Comparison of ENCODE assay signal across 7 cellular contexts in the genomic region with DNA sequence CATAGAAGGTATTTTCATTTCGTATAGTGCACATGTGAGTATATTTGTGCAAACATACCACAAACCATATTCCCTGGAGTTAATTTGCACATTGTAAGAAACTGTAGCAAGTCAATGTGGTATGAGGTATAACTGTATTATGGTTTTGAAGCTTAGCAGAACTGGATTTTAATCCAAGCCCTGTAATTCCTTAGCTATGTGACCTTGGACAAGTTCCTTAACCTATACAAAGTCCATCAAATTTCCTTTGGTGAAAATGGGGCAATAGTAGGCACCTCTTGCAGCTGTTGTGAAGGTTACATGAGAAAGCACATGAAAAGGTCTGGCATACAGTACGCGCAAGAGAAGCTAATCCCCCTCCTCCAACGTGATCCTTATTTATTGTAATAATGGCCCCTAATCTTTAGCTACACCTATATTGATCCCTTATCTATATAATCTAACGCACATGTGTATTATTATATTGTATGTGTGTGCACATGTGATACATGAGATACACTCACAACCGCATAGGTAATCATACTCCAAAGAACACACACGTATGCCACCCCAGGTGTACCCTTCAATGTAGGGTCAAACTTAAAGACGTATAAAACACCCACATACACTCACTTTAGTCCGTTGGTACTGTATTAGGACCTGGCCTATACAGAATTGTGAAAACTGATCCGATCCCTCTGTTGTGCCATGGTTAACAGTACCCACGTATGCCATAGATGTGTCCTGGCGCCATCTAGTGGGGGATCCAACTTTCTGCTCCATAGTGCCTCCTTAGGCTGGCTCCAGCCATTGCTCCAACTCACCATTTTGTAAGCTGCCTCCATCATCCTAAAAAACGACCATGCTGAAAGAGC.
DNase-seq lines count a peak whose midpoint lies in the region; ATAC-seq and TF ChIP-seq lines count a peak whose summit lies in the region.

No MANE protein-coding gene starts in this region.

- H3K27me3 ChIP-seq in adrenal gland (no peaks in the 10 kb centered on the region), right cardiac atrium (ENCODE audit: control insufficient read depth, insufficient read depth) (no peaks in the 10 kb centered on the region)

- intact Hi-C loops in adrenal gland (cut with DNase I) (loop anchor here in 1 of 2 donors (10.0 kb wide), 2 partner anchors 538 to 1588 kb away; no protein-coding TSS in a partner anchor), right cardiac atrium (cut with DNase I) (loop anchor here in 1 of 4 donors (10.0 kb wide), 2 partner anchors 308 to 518 kb away; no protein-coding TSS in a partner anchor), sciatic nerve (cut with DNase I) (no loop called here)

- 55 to 60% (median 57%) methylated on average over 13 of the region's 13 CpGs for WGBS in adrenal gland, 4 donors
- WGBS in right cardiac atrium, result 58% methylated on average over 13 of the region's 13 CpGs

- no peak overlapping the region for H3K27ac ChIP-seq in adrenal gland
- no peak overlapping the region for H3K27ac ChIP-seq in right cardiac atrium (ENCODE audit: low read length)

- peak; percentile 98 for ATAC-seq in GM18508 (IDR thresholded peaks at IDR 0.05; ENCODE audit: insufficient read depth, unreplicated experiment)
- peak; percentile 98 for ATAC-seq in HG02884 (IDR thresholded peaks at IDR 0.05; ENCODE audit: unreplicated experiment)
- ATAC-seq in right cardiac atrium, result peak; percentile 96 to 97
- peak; percentile 96 for ATAC-seq in sciatic nerve

- peak; percentile 78 to 97 (median 87) for TF ChIP-seq CTCF in adrenal gland (IDR thresholded peaks at IDR 0.05)

- peak; percentile 74 for DNase-seq in NCI-H1436 (lab: John Stamatoyannopoulos, UW)
- peak; percentile 45 for DNase-seq in SW480 (ENCODE audit: low spot score)
- DNase-seq in adrenal gland, result peak; percentile 71 to 94 (median 82)
- DNase-seq in right cardiac atrium, result peak; percentile 84 to 92 (median 84)
- DNase-seq in sciatic nerve (ENCODE audit: low spot score), result peak; percentile 89

- H3K4me1 ChIP-seq in adrenal gland (replicated peaks in 1 of 2) (no peaks in the 10 kb centered on the region), right cardiac atrium (ENCODE audit: control insufficient read depth, insufficient read depth, low read length) (no peaks in the 10 kb centered on the region)

- H3K9me3 ChIP-seq in adrenal gland (replicated peaks in 1 of 3) (no peaks in the 10 kb centered on the region), right cardiac atrium (ENCODE audit: control insufficient read depth, low read length) (no peaks in the 10 kb centered on the region)

- H3K36me3 ChIP-seq in adrenal gland (replicated peaks in 1 of 2), result no peaks in the 10 kb centered on the region

- H3K4me3 ChIP-seq in adrenal gland (no peak overlapping the region), right cardiac atrium (ENCODE audit: low read length) (no peak overlapping the region)

- TF ChIP-seq POLR2A in adrenal gland (IDR thresholded peaks at IDR 0.05), result no peak
